In genomic region chr2:148965596-148966431, GRCh38 we compare ENCODE assay signal across 13 cellular contexts.
DNase-seq lines count a peak whose midpoint lies in the region; ATAC-seq and TF ChIP-seq lines count a peak whose summit lies in the region.
"Had no signal": no experiment of that assay in that cellular context is flagged by ENCODE, and none has a peak within 500 bp of the region (broad histone marks: within the 10 kb centered on the region; RNA-seq: fewer than 3 reads in every experiment).

No MANE protein-coding gene starts in this region.

- CTCF ChIA-PET in T-cell (lab: Charles Lee) (no interaction called here), MCF 10A (lab: Yijun Ruan, JAX) (interaction anchor here (0.6 to 1.4 kb wide), 6 partner anchors 13 to 1029 kb away, joined by 3 to 5 read pairs (median 3); no protein-coding TSS in a partner anchor)

- peaks cover 4% of the 10 kb centered on the region for H3K27me3 Mint-ChIP-seq in memory B cell
- H3K27me3 Mint-ChIP-seq in T-cell: no peaks in the 10 kb centered on the region
- no peaks in the 10 kb centered on the region for H3K27me3 Mint-ChIP-seq in activated T-cell treated with anti-CD3 and anti-CD28 coated beads, Interleukin-2, amount 50 U/mL, for 4 hours (ENCODE audit: low read depth)
- peaks cover 46% of the 10 kb centered on the region for H3K27me3 Mint-ChIP-seq in MCF 10A (ENCODE audit: insufficient read depth, unreplicated experiment)

- peak; percentile 67 for ATAC-seq in GM18520 (IDR thresholded peaks at IDR 0.05; ENCODE audit: unreplicated experiment)
- peak; percentile 45 for ATAC-seq in memory B cell (ENCODE audit: low read depth)
- no peak for ATAC-seq in T-cell (replicated peaks in 1 of 4)
- no peak for ATAC-seq in activated T-cell treated with anti-CD3 and anti-CD28 coated beads, Interleukin-2, amount 50 U/mL, for 4 hours
- no peak for ATAC-seq in esophagus mucosa
- ATAC-seq: sciatic nerve had no signal

- BruUV-seq in MCF 10A (replicated peaks; lab: Mats Ljungman, UMichigan): no TSS peak

- H3K4me3 ChIP-seq in HL-60 (replicated peaks; ENCODE audit: insufficient read depth, low read length): no peak overlapping the region

- H3K27me3 ChIP-seq in HL-60 (ENCODE audit: insufficient read depth, poor library complexity, severe bottlenecking): no peaks in the 10 kb centered on the region

- H3K9me3 Mint-ChIP-seq in memory B cell (no peaks in the 10 kb centered on the region), T-cell (no peaks in the 10 kb centered on the region), MCF 10A (ENCODE audit: unreplicated experiment) (no peaks in the 10 kb centered on the region)
- no peaks in the 10 kb centered on the region for H3K9me3 Mint-ChIP-seq in activated T-cell treated with anti-CD3 and anti-CD28 coated beads, Interleukin-2, amount 50 U/mL, for 4 hours

- POLR2A ChIA-PET in T-cell (lab: Charles Lee) (no interaction called here), MCF 10A (lab: Yijun Ruan, JAX) (interaction anchor here (1.5 kb wide), 1 partner anchor 9 kb away, joined by 3 read pairs; no protein-coding TSS in a partner anchor)

- H3K27ac Mint-ChIP-seq in memory B cell: no peak overlapping the region
- no peak overlapping the region for H3K27ac Mint-ChIP-seq in T-cell
- H3K27ac Mint-ChIP-seq in MCF 10A (ENCODE audit: low read depth, unreplicated experiment): no peak overlapping the region

- peak overlapping the region; percentile 82 for H3K27ac ChIP-seq in HL-60 (replicated peaks)

- intact Hi-C loops in MCF 10A (cut with micrococcal nuclease): no loop called here

- no peak overlapping the region for H3K4me3 Mint-ChIP-seq in memory B cell
- H3K4me3 Mint-ChIP-seq in T-cell: no peak overlapping the region
- H3K4me3 Mint-ChIP-seq in activated T-cell treated with anti-CD3 and anti-CD28 coated beads, Interleukin-2, amount 50 U/mL, for 4 hours: no peak overlapping the region
- no peak overlapping the region for H3K4me3 Mint-ChIP-seq in MCF 10A (ENCODE audit: unreplicated experiment)

- DNase-seq in HL-60 (ENCODE audit: low read depth in 1 of 2, low spot score in 1 of 2) (peak; percentile 10 to 90), NOMO-1 treated with DMSO at 0.1 percent for 48 hours (lab: John Stamatoyannopoulos, UW; ENCODE audit: unreplicated experiment) (peak; percentile 98), memory B cell (ENCODE audit: low spot score in 2 of 2) (no peak), T-cell (no peak), MCF 10A (ENCODE audit: unreplicated experiment) (no peak)
- no peak for DNase-seq in activated T-cell treated with anti-CD3 and anti-CD28 coated beads, Interleukin-2, amount 50 U/mL, for 4 hours
- DNase-seq: activated CD4-positive, CD25-positive, alpha-beta regulatory T cell; activated gamma-delta T cell treated with Interleukin-2 at 50 U/mL for 16 hours; COR-L47; NK-92 treated with Interleukin-12 subunit alpha and Interleukin-12 subunit beta, amount 100 ng/mL, for 24 hours had no signal

- H3K36me3 Mint-ChIP-seq in memory B cell (peaks cover 8% of the 10 kb centered on the region), T-cell (peaks cover 12% of the 10 kb centered on the region), MCF 10A (ENCODE audit: insufficient read depth, unreplicated experiment) (no peaks in the 10 kb centered on the region)
- H3K36me3 Mint-ChIP-seq in activated T-cell treated with anti-CD3 and anti-CD28 coated beads, Interleukin-2, amount 50 U/mL, for 4 hours (ENCODE audit: insufficient read depth): peaks cover 6% of the 10 kb centered on the region

- peaks cover 4% of the 10 kb centered on the region for H3K4me1 Mint-ChIP-seq in memory B cell
- peaks cover 0 to 2% (median 1%) of the 10 kb centered on the region in 3 donors for H3K4me1 Mint-ChIP-seq in T-cell
- peaks cover under 1% of the 10 kb centered on the region for H3K4me1 Mint-ChIP-seq in activated T-cell treated with anti-CD3 and anti-CD28 coated beads, Interleukin-2, amount 50 U/mL, for 4 hours (ENCODE audit: low read depth)
- H3K4me1 Mint-ChIP-seq in MCF 10A (ENCODE audit: insufficient read depth, unreplicated experiment): no peaks in the 10 kb centered on the region

- TF ChIP-seq CTCF in HL-60 (IDR thresholded peaks at IDR 0.05; ENCODE audit: insufficient read depth, low read length) (no peak), MCF 10A (IDR thresholded peaks at IDR 0.05; ENCODE audit: unreplicated experiment) (no peak)

Comparison
In these comparisons a context has a peak if more than half of its experiments do, and no peak if none do; other contexts are left out.
1. ATAC-seq: peak in GM18520 (single experiment) and memory B cell (single experiment); none in T-cell (0 of 4), activated T-cell treated with anti-CD3 and anti-CD28 coated beads, Interleukin-2, amount 50 U/mL, for 4 hours (0 of 2) and esophagus mucosa (single experiment).
2. DNase-seq: peak in HL-60 (2 of 2) and NOMO-1 treated with DMSO at 0.1 percent for 48 hours (single experiment); none in memory B cell (0 of 2), T-cell (0 of 34), activated T-cell treated with anti-CD3 and anti-CD28 coated beads, Interleukin-2, amount 50 U/mL, for 4 hours (single experiment) and MCF 10A (single experiment).